In genomic region chr5:172834570-172835245, GRCh38 we compare ENCODE assay signal across 8 cellular contexts. TPM values are rescaled to one million over a fixed set of nuclear protein-coding genes. Genes with fewer than 3 reads are reported as not detected.
A peak's percentile ranks its signal among the peaks of the same experiment; 100 is the strongest.
DNase-seq lines count a peak whose midpoint lies in the region; ATAC-seq and TF ChIP-seq lines count a peak whose summit lies in the region.

No MANE protein-coding gene starts in this region.

- H3K36me3 Mint-ChIP-seq in CD4-positive, alpha-beta memory T cell, result peaks cover 0 to 4% of the 10 kb centered on the region in 2 donors
- H3K36me3 Mint-ChIP-seq in activated naive CD8-positive, alpha-beta T cell treated with anti-CD3 and anti-CD28 coated beads for 36 hours, result peaks cover 15% of the 10 kb centered on the region

- POLR2A ChIA-PET in CD4-positive, alpha-beta memory T cell (lab: Charles Lee; ENCODE audit: partially characterized antibody), result interaction anchor here (1.0 to 9.4 kb wide), 6 partner anchors 27 to 118 kb away, joined by 3 to 114 read pairs (median 12); partner anchors contain the start of gene DUSP1

- H3K27ac Mint-ChIP-seq in CD4-positive, alpha-beta memory T cell, result peak overlapping the region; percentile 79 to 93 (median 90)
- peak overlapping the region; percentile 76 for H3K27ac Mint-ChIP-seq in activated naive CD8-positive, alpha-beta T cell treated with anti-CD3 and anti-CD28 coated beads for 36 hours

- no peaks in the 10 kb centered on the region for H3K9me3 Mint-ChIP-seq in CD4-positive, alpha-beta memory T cell
- H3K9me3 Mint-ChIP-seq in activated naive CD8-positive, alpha-beta T cell treated with anti-CD3 and anti-CD28 coated beads for 36 hours, result no peaks in the 10 kb centered on the region

- peaks cover 26 to 58% (median 39%) of the 10 kb centered on the region in 4 donors for H3K4me1 Mint-ChIP-seq in CD4-positive, alpha-beta memory T cell
- H3K4me1 Mint-ChIP-seq in activated naive CD8-positive, alpha-beta T cell treated with anti-CD3 and anti-CD28 coated beads for 36 hours, result peaks cover 40% of the 10 kb centered on the region

- TF ChIP-seq CTCF in retinal pigment epithelial cell (conservative IDR thresholded peaks at IDR 0.05; ENCODE audit: low read depth, low read length), result no peak

- no peaks in the 10 kb centered on the region for H3K36me3 ChIP-seq in CD4-positive, alpha-beta memory T cell (ENCODE audit: insufficient read depth, low read length)

- H3K27me3 ChIP-seq in CD4-positive, alpha-beta memory T cell (ENCODE audit: insufficient read depth, low read length), result no peaks in the 10 kb centered on the region

- CTCF ChIA-PET in CD4-positive, alpha-beta memory T cell (lab: Charles Lee; ENCODE audit: partially characterized antibody), result interaction anchor here (0.8 to 3.4 kb wide), 3 partner anchors 63 to 138 kb away, joined by 3 to 22 read pairs (median 4); partner anchors contain the start of gene DUSP1

- peaks cover 47% of the 10 kb centered on the region for H3K4me1 ChIP-seq in CD4-positive, alpha-beta memory T cell (ENCODE audit: insufficient read depth, low read length)

- no peaks in the 10 kb centered on the region for H3K27me3 Mint-ChIP-seq in CD4-positive, alpha-beta memory T cell
- no peaks in the 10 kb centered on the region for H3K27me3 Mint-ChIP-seq in activated naive CD8-positive, alpha-beta T cell treated with anti-CD3 and anti-CD28 coated beads for 36 hours

- ATAC-seq in HG03135 (IDR thresholded peaks at IDR 0.05; ENCODE audit: unreplicated experiment), result peak; percentile 8
- peak; percentile 19 to 20 for ATAC-seq in left cardiac atrium
- ATAC-seq in HG03460 (IDR thresholded peaks at IDR 0.05; ENCODE audit: unreplicated experiment), result no peak
- no peak for ATAC-seq in GM19455 (IDR thresholded peaks at IDR 0.05; ENCODE audit: unreplicated experiment)

- peak overlapping the region; percentile 77 to 92 (median 84) for H3K4me3 Mint-ChIP-seq in CD4-positive, alpha-beta memory T cell
- H3K4me3 Mint-ChIP-seq in activated naive CD8-positive, alpha-beta T cell treated with anti-CD3 and anti-CD28 coated beads for 36 hours, result peak overlapping the region; percentile 86

- DNase-seq in CD4-positive, alpha-beta memory T cell, result no peak
- no peak for DNase-seq in activated naive CD8-positive, alpha-beta T cell treated with anti-CD3 and anti-CD28 coated beads for 36 hours
- no peak for DNase-seq in left cardiac atrium
- DNase-seq in retinal pigment epithelial cell (ENCODE audit: low read depth), result no peak
- DNase-seq in NCI-H1105 (lab: John Stamatoyannopoulos, UW), result no peak

- H3K4me3 ChIP-seq in CD4-positive, alpha-beta memory T cell (ENCODE audit: low read length in 2 of 2), result peak overlapping the region; percentile 63 to 69
- peak overlapping the region; percentile 89 for H3K4me3 ChIP-seq in retinal pigment epithelial cell (ENCODE audit: low read length)

- peak overlapping the region; percentile 82 for H3K27ac ChIP-seq in CD4-positive, alpha-beta memory T cell (ENCODE audit: low read depth, low read length)

- H3K9me3 ChIP-seq in CD4-positive, alpha-beta memory T cell (ENCODE audit: control insufficient read depth in 1 of 2, low read length in 2 of 2), result no peaks in the 10 kb centered on the region

- intact Hi-C loops in CD4-positive, alpha-beta memory T cell (cut with micrococcal nuclease), result loop anchor here (1.0 to 10.0 kb wide), 4 partner anchors 57 to 117 kb away; no protein-coding TSS in a partner anchor
- intact Hi-C loops in left cardiac atrium (cut with DNase I), result no loop called here

RNA-seq across cellular contexts. Expression of gene ERGIC1, which starts 0.7 kb away (rescaled TPM):
- total RNA-seq in CD4-positive, alpha-beta memory T cell, result 10 to 100 TPM; 45.8 to 51.0 TPM
- polyA plus RNA-seq in CD4-positive, alpha-beta memory T cell, result 10 to 100 TPM; 10.6 to 18.8 TPM
- 10 to 100 TPM; 45.9 to 46.9 TPM for total RNA-seq in activated naive CD8-positive, alpha-beta T cell treated with anti-CD3 and anti-CD28 coated beads for 36 hours
- total RNA-seq in left cardiac atrium, result 10 to 100 TPM; 77.3 to 90.8 TPM

Comparison
In these comparisons a context has a peak if more than half of its experiments do, and no peak if none do; other contexts are left out.
1. ATAC-seq: peak in HG03135 (single experiment) and left cardiac atrium (2 of 2); none in HG03460 (single experiment) and GM19455 (single experiment).